Comparison of ENCODE assay signal across 14 cellular contexts in the genomic region with DNA sequence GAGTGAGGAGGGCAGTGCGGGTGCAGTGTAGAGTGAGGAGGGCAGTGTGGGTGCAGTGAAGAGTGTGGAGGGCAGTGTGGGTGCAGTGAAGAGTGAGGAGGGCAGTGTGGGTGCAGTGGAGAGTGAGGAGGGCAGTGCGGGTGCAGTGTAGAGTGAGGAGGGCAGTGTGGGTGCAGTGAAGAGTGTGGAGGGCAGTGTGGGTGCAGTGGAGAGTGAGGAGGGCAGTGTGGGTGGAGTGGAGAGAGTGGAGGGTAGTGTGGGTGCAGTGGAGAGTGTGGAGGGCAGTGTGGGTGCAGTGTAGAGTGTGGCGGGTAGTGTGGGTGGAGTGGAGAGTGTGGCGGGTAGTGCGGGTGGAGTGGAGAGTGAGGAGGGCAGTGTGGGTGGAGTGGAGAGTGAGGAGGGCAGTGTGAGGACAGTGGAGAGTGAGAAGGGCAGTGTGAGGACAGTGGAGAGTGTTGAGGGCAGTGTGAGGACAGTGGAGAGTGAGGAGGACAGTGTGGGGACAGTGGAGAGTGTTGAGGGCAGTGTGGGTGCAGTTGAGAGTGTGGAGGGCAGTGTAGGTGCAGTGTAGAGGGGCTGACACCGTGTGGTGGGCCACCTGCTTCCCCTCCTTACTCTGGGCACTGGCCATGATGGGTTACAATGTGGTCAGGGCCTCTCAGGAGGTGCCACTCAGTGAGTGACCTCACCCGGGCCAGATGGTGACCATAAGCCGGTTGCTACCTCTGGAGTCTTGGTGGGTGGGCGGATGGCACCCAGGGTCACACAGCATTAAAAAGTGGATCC. TPM values are rescaled to one million over a fixed set of nuclear protein-coding genes. Genes with fewer than 3 reads are reported as not detected.
DNase-seq lines count a peak whose midpoint lies in the region; ATAC-seq, FAIRE-seq and TF ChIP-seq lines count a peak whose summit lies in the region.
"Had no signal": no experiment of that assay in that cellular context is flagged by ENCODE, and none has a peak within 500 bp of the region (broad histone marks: within the 10 kb centered on the region; RNA-seq: fewer than 3 reads in every experiment).

No MANE protein-coding gene starts in this region.

- H2BK5ac ChIP-seq in IMR-90 (ENCODE audit: low read depth, low read length, poor library complexity, severe bottlenecking), result no peak overlapping the region

- H3K4me3 ChIP-seq in IMR-90 (ENCODE audit: insufficient read depth, low read depth, low read length) (no peak overlapping the region), GM12878 (peak overlapping the region; percentile 34; the same call in 1 of the 2 replicates), neutrophil (ENCODE audit: low read depth in 1 of 2, low read length in 1 of 2) (no peak overlapping the region), GM23338 (no peak overlapping the region)
- H3K4me3 ChIP-seq: Peyer's patch, psoas muscle had no signal

- no peak overlapping the region for H2AFZ ChIP-seq in IMR-90 (replicated peaks; ENCODE audit: low read length, poor library complexity)
- no peak overlapping the region for H2AFZ ChIP-seq in GM12878 (ENCODE audit: control insufficient read depth, low read depth, low read length)
- H2AFZ ChIP-seq in GM23338, result no peak overlapping the region

- H3K36me3 Mint-ChIP-seq in T-helper 2 cell treated with Interferon-gamma antibody and Interleukin-4, amounts not matched to agents 5 μg/mL and 100 μg/mL, for 36 hours (ENCODE audit: low read depth), result peaks cover 41% of the 10 kb centered on the region
- peaks cover 4% of the 10 kb centered on the region; the same call in 2 of the 3 replicates for H3K36me3 Mint-ChIP-seq in GM23338 (ENCODE audit: low read depth)

- H4K8ac ChIP-seq in IMR-90 (ENCODE audit: low read depth in 2 of 2, low read length in 2 of 2), result no peak overlapping the region

- H2BK15ac ChIP-seq in IMR-90 (ENCODE audit: low read depth, low read length), result no peak overlapping the region

- no peak overlapping the region for H3K56ac ChIP-seq in IMR-90 (ENCODE audit: extremely low read depth, insufficient read depth, low read length)

- TF ChIP-seq POLR2A in IMR-90 (IDR thresholded peaks at IDR 0.05; ENCODE audit: low read depth, low read length) (no peak), GM12878 (IDR thresholded peaks at IDR 0.05; ENCODE audit: low read depth, low read length) (no peak)

- CTCF ChIA-PET in IMR-90 (lab: Yijun Ruan, JAX) (no interaction called here), GM12878 (lab: Yijun Ruan, JAX) (interaction anchor here (2.4 to 4.4 kb wide), 5 partner anchors 12 to 60 kb away, joined by 7 to 26 read pairs (median 19); no protein-coding TSS in a partner anchor)

- no peak overlapping the region for H4K5ac ChIP-seq in IMR-90 (ENCODE audit: low read depth, low read length)

- H3K9me3 ChIP-seq in IMR-90 (ENCODE audit: control insufficient read depth, insufficient read depth, low read length), result no peaks in the 10 kb centered on the region
- no peaks in the 10 kb centered on the region for H3K9me3 ChIP-seq in GM12878 (replicated peaks; ENCODE audit: control insufficient read depth, insufficient read depth, low read length)
- no peaks in the 10 kb centered on the region for H3K9me3 ChIP-seq in neutrophil
- H3K9me3 ChIP-seq: Peyer's patch, psoas muscle had no signal

- peaks cover 2% of the 10 kb centered on the region; the same call in 1 of the 2 replicates for H3K4me1 ChIP-seq in IMR-90 (ENCODE audit: control insufficient read depth, insufficient read depth, low read length)
- peaks cover 95% of the 10 kb centered on the region for H3K4me1 ChIP-seq in GM12878 (ENCODE audit: control insufficient read depth, insufficient read depth, low read length)
- H3K4me1 ChIP-seq in neutrophil (ENCODE audit: control insufficient read depth in 1 of 2, insufficient read depth in 1 of 2, low read depth in 1 of 2, low read length in 1 of 2), result peaks cover 21 to 79% of the 10 kb centered on the region in 2 experiments
- H3K4me1 ChIP-seq in GM23338 (ENCODE audit: insufficient read depth), result peaks cover 18% of the 10 kb centered on the region
- H3K4me1 ChIP-seq: psoas muscle had no signal

- in situ Hi-C loops in IMR-90 (cut with MboI; ENCODE audit: low sequenced_read_pairs), result no loop called here
- in situ Hi-C loops in GM12878 (cut with MboI), result no loop called here

- SMC1A ChIA-PET in GM12878 (lab: Charles Lee; ENCODE audit: uncharacterized antibody, unreplicated experiment), result interaction anchor here (1.2 to 28.2 kb wide), 7 partner anchors 12 to 83 kb away, joined by 3 to 816 read pairs (median 81); a partner anchor contains a TSS

- no peaks in the 10 kb centered on the region for H3K9me3 Mint-ChIP-seq in T-helper 2 cell treated with Interferon-gamma antibody and Interleukin-4, amounts not matched to agents 5 μg/mL and 100 μg/mL, for 36 hours
- H3K9me3 Mint-ChIP-seq in GM23338, result no peaks in the 10 kb centered on the region
- H3K9me3 Mint-ChIP-seq: WTC11 had no signal

- no peaks in the 10 kb centered on the region for H3K27me3 ChIP-seq in IMR-90 (ENCODE audit: control insufficient read depth, insufficient read depth, low read length)
- no peaks in the 10 kb centered on the region; a peak in 1 of 4 replicates for H3K27me3 ChIP-seq in GM12878 (replicated peaks in 1 of 2; ENCODE audit: control insufficient read depth in 2 of 2, insufficient read depth in 2 of 2, low read length in 1 of 2)
- H3K27me3 ChIP-seq in neutrophil, result no peaks in the 10 kb centered on the region
- no peaks in the 10 kb centered on the region for H3K27me3 ChIP-seq in GM23338 (ENCODE audit: insufficient read depth)
- H3K27me3 ChIP-seq: Peyer's patch had no signal

- H3K9me2 ChIP-seq in GM23338 (ENCODE audit: insufficient read depth), result no peaks in the 10 kb centered on the region

- peaks cover 87% of the 10 kb centered on the region for H3K4me1 Mint-ChIP-seq in T-helper 2 cell treated with Interferon-gamma antibody and Interleukin-4, amounts not matched to agents 5 μg/mL and 100 μg/mL, for 36 hours (ENCODE audit: low read depth)
- H3K4me1 Mint-ChIP-seq in GM23338, result peaks cover 28% of the 10 kb centered on the region

- no peaks in the 10 kb centered on the region for H3F3A ChIP-seq in GM23338 (replicated peaks; ENCODE audit: low read depth)

- ATAC-seq in IMR-90 (ENCODE audit: low read depth) (no peak), GM12878 (peak; percentile 0; the same call in 1 of the 3 replicates), GM23338 (no peak)
- ATAC-seq: WTC11 had no signal

- H4K20me1 ChIP-seq in IMR-90 (ENCODE audit: insufficient read depth, low read length), result peaks cover 59% of the 10 kb centered on the region
- H4K20me1 ChIP-seq in GM12878 (ENCODE audit: control insufficient read depth, insufficient read depth), result no peaks in the 10 kb centered on the region
- H4K20me1 ChIP-seq in GM23338 (replicated peaks; ENCODE audit: insufficient read depth), result peaks cover 8% of the 10 kb centered on the region; the same call in 1 of the 2 replicates

- H3K14ac ChIP-seq in IMR-90 (replicated peaks; ENCODE audit: low read depth, low read length), result no peak overlapping the region

- peak overlapping the region; percentile 90 for H3K27ac Mint-ChIP-seq in T-helper 2 cell treated with Interferon-gamma antibody and Interleukin-4, amounts not matched to agents 5 μg/mL and 100 μg/mL, for 36 hours
- no peak overlapping the region for H3K27ac Mint-ChIP-seq in GM23338

- DNase-seq in T-helper 2 cell treated with Interferon-gamma antibody and Interleukin-4, amounts not matched to agents 5 μg/mL and 100 μg/mL, for 36 hours (ENCODE audit: low spot score), result no peak
- DNase-seq in T-helper 2 cell, result no peak
- no peak for DNase-seq in IMR-90
- DNase-seq in GM12878 (ENCODE audit: low read depth, low spot score), result no peak
- DNase-seq in NCI-H128 (lab: John Stamatoyannopoulos, UW; ENCODE audit: unreplicated experiment), result no peak
- no peak for DNase-seq in NCI-H1092 treated with DMSO at 0.1 percent for 48 hours (lab: John Stamatoyannopoulos, UW)
- no peak for DNase-seq in GM23338 (ENCODE audit: low spot score)
- DNase-seq: GDM1, hypothalamus, NCI-H187 treated with DMSO at 0.1 percent for 48 hours, psoas muscle had no signal

- TF ChIP-seq RAD21 in IMR-90 (IDR thresholded peaks at IDR 0.05; ENCODE audit: low read length) (no peak), GM12878 (IDR thresholded peaks at IDR 0.05; ENCODE audit: insufficient read depth, low read depth, low read length) (no peak)

- intact Hi-C loops in IMR-90 (cut with micrococcal nuclease) (no loop called here), GM12878 (cut with micrococcal nuclease; ENCODE audit: unreplicated experiment) (no loop called here)

- H4K91ac ChIP-seq in IMR-90 (ENCODE audit: insufficient read depth, low read depth, low read length), result no peak overlapping the region

- H3K36me3 ChIP-seq in IMR-90 (ENCODE audit: control insufficient read depth, insufficient read depth, low read length) (no peaks in the 10 kb centered on the region), GM12878 (ENCODE audit: control insufficient read depth in 2 of 2, insufficient read depth in 2 of 2, low read length in 1 of 2) (peaks cover 8 to 22% of the 10 kb centered on the region in 2 experiments; a peak in 3 of 4 replicates), neutrophil (no peaks in the 10 kb centered on the region), GM23338 (ENCODE audit: insufficient read depth) (no peaks in the 10 kb centered on the region)
- H3K36me3 ChIP-seq: Peyer's patch had no signal

- peak overlapping the region; percentile 65 for H2AK9ac ChIP-seq in IMR-90 (replicated peaks; ENCODE audit: low read depth, low read length, poor library complexity)

- no peak for FAIRE-seq in GM12878 (lab: Jason Lieb, UNC)

- no peak overlapping the region for H3K4ac ChIP-seq in IMR-90 (ENCODE audit: low read depth, low read length)

- H3K79me2 ChIP-seq in GM12878 (ENCODE audit: control insufficient read depth, insufficient read depth, low read length), result peaks cover 90% of the 10 kb centered on the region
- peaks cover 76% of the 10 kb centered on the region for H3K79me2 ChIP-seq in GM23338 (replicated peaks; ENCODE audit: insufficient read depth)

- H3K27ac ChIP-seq in IMR-90 (ENCODE audit: insufficient read depth, low read length) (no peak overlapping the region), GM12878 (ENCODE audit: control insufficient read depth, insufficient read depth) (peak overlapping the region; percentile 88), neutrophil (peak overlapping the region; percentile 66), GM23338 (ENCODE audit: low read depth) (no peak overlapping the region)
- H3K27ac ChIP-seq: psoas muscle had no signal

- no peaks in the 10 kb centered on the region for H3K27me3 Mint-ChIP-seq in T-helper 2 cell treated with Interferon-gamma antibody and Interleukin-4, amounts not matched to agents 5 μg/mL and 100 μg/mL, for 36 hours (ENCODE audit: low read depth)
- peaks cover 7% of the 10 kb centered on the region for H3K27me3 Mint-ChIP-seq in GM23338 (ENCODE audit: insufficient read depth, low read depth, poor library complexity)

- no peak for TF ChIP-seq EP300 in GM12878 (IDR thresholded peaks at IDR 0.05; ENCODE audit: borderline replicate concordance in 1 of 2, control insufficient read depth in 1 of 2, low read depth in 2 of 2, low read length in 2 of 2)

- H3K9me1 ChIP-seq in IMR-90 (ENCODE audit: insufficient read depth, low read length), result peaks cover 26% of the 10 kb centered on the region

- dilution Hi-C loops in IMR-90 (cut with HindIII; ENCODE audit: low sequenced_read_pairs, unreplicated experiment), result no loop called here

- H2BK20ac ChIP-seq in IMR-90 (ENCODE audit: low read depth, low read length), result no peak overlapping the region

- peaks cover 23 to 71% of the 10 kb centered on the region in 2 experiments for H3K79me1 ChIP-seq in IMR-90 (ENCODE audit: low read depth in 1 of 2, low read length in 2 of 2)

- no peak for TF ChIP-seq CTCF in IMR-90 (conservative IDR thresholded peaks at IDR 0.05; ENCODE audit: low read depth, low read length)
- TF ChIP-seq CTCF in GM12878 (IDR thresholded peaks at IDR 0.05 in 2 of 3, conservative IDR thresholded peaks at IDR 0.05 in 1 of 3; ENCODE audit: control insufficient read depth in 2 of 3, extremely low read depth in 1 of 3, insufficient read depth in 1 of 3, low read depth in 3 of 3, low read length in 3 of 3), result no peak
- no peak for TF ChIP-seq CTCF in neutrophil (IDR thresholded peaks at IDR 0.05)
- TF ChIP-seq CTCF in GM23338 (conservative IDR thresholded peaks at IDR 0.05; ENCODE audit: low read depth in 2 of 2), result no peak

- H2AK5ac ChIP-seq in IMR-90 (ENCODE audit: low read depth, low read length), result peak overlapping the region; percentile 26; the same call in 1 of the 2 replicates

- BruUV-seq in IMR-90 (replicated peaks; lab: Mats Ljungman, UMichigan), result no TSS peak
- no TSS peak for BruUV-seq in GM12878 (replicated peaks; lab: Mats Ljungman, UMichigan)

- WGBS in IMR-90 (ENCODE audit: extremely low coverage in 2 of 2, insufficient read length in 1 of 2), 2 experiments, result 93% methylated on average over 3 of the region's 9 CpGs; no CpG with 5 or more reads in 1 of the 2 experiments
- WGBS in GM12878 (ENCODE audit: insufficient coverage, insufficient replicate concordance, low lambda C conversion rate, missing lambda C conversion rate), result 55% methylated on average over 6 of the region's 9 CpGs

- peak overlapping the region; percentile 77 for H3K4me3 Mint-ChIP-seq in T-helper 2 cell treated with Interferon-gamma antibody and Interleukin-4, amounts not matched to agents 5 μg/mL and 100 μg/mL, for 36 hours
- no peak overlapping the region for H3K4me3 Mint-ChIP-seq in GM23338
- H3K4me3 Mint-ChIP-seq: WTC11 had no signal

- no peak overlapping the region for H3K23ac ChIP-seq in IMR-90 (ENCODE audit: low read depth, low read length)

- H2BK120ac ChIP-seq in IMR-90 (ENCODE audit: low read depth, low read length), result no peak overlapping the region

- H3K18ac ChIP-seq in IMR-90 (ENCODE audit: low read depth, low read length), result no peak overlapping the region

- POLR2A ChIA-PET in IMR-90 (lab: Charles Lee; ENCODE audit: unreplicated experiment), result no interaction called here
- POLR2A ChIA-PET in GM12878 (lab: Charles Lee), result interaction anchor here (1.0 to 27.0 kb wide), 4 partner anchors 8 to 20 kb away, joined by 4 to 545 read pairs (median 408); no protein-coding TSS in a partner anchor

- RAD21 ChIA-PET in GM12878 (lab: Charles Lee; ENCODE audit: unreplicated experiment), result interaction anchor here (1.4 to 11.0 kb wide), 9 partner anchors 6 to 60 kb away, joined by 5 to 200 read pairs (median 32); no protein-coding TSS in a partner anchor

- H3K9ac ChIP-seq in IMR-90 (ENCODE audit: low read depth, low read length) (no peak overlapping the region), GM12878 (ENCODE audit: control insufficient read depth, insufficient read depth, low read length) (peak overlapping the region; percentile 49; the same call in 1 of the 2 replicates)

- H3K4me2 ChIP-seq in IMR-90 (ENCODE audit: low read depth, low read length) (no peak overlapping the region), GM12878 (ENCODE audit: control insufficient read depth, insufficient read depth) (peak overlapping the region; percentile 66), GM23338 (no peak overlapping the region)

RNA-seq across cellular contexts. Expression of a gene that starts 28.5 kb away (rescaled TPM):
- 22.8 and 27.1 TPM in 2 replicates for total RNA-seq in IMR-90 (2012; rRNA removed)
- 14.5 and 16.5 TPM in 2 replicates for polyA plus RNA-seq in IMR-90 (2012; rRNA removed)
- 7.8 and 12.4 TPM in 2 replicates for polyA plus RNA-seq in IMR-90 (2012; cell fraction: cytosol; rRNA removed)
- 35.0 and 41.6 TPM in 2 replicates for polyA plus RNA-seq in IMR-90 (2012; cell fraction: nucleus; rRNA removed; ENCODE audit: low replicate concordance)
- 373 and 420 TPM in 2 replicates for total RNA-seq in GM12878 (2013; cell fraction: nucleolus; rRNA removed)
- total RNA-seq in GM12878 (2014; rRNA removed), result 37.9 and 42.8 TPM in 2 replicates
- 24.0 and 24.1 TPM in 2 replicates for total RNA-seq in GM12878 (2014; rRNA removed; fragmentation: Illumina TruSeq; extraction: Trizol)
- 54.0 and 62.3 TPM in 2 replicates for total RNA-seq in GM12878 (2021)
- 10.5 TPM for polyA plus RNA-seq in GM12878 (2011; ENCODE audit: low read depth)
- polyA plus RNA-seq in GM12878 (2011; rRNA removed), result 30.8 and 46.4 TPM in 2 replicates
- 45.8 and 56.6 TPM in 2 replicates for polyA plus RNA-seq in GM12878 (2011; cell fraction: cytosol; rRNA removed)
- 403 and 492 TPM in 2 replicates for polyA plus RNA-seq in GM12878 (2011; cell fraction: nucleus; rRNA removed)
- polyA plus RNA-seq in GM12878 (2012), result 19.7 and 20.5 TPM in 2 replicates
- polyA plus RNA-seq in GM12878 (2014; fragmentation: Illumina TruSeq; extraction: Trizol), result 20.4 and 27.4 TPM in 2 replicates
- 1 to 10 TPM; 4.7 to 6.2 TPM for polyA plus RNA-seq in GM12878 (2014; fragmentation: Nextera tagmentation; extraction: Ambion mirVana)
- 32.7 and 40.3 TPM in 2 replicates for polyA plus RNA-seq in GM12878 (2014; rRNA removed)
- polyA plus RNA-seq in GM12878 (2016; fragmentation: Nextera tagmentation; extraction: Ambion mirVana), result 10 to 100 TPM; 41.1 to 45.9 TPM
- polyA minus RNA-seq in GM12878 (2011; rRNA and poly(A)+ RNA removed), result 220 and 303 TPM in 2 replicates
- polyA minus RNA-seq in GM12878 (2011; cell fraction: cytosol; rRNA and poly(A)+ RNA removed), result 32.1 and 33.5 TPM in 2 replicates
- 290 and 381 TPM in 2 replicates for polyA minus RNA-seq in GM12878 (2011; cell fraction: nucleus; rRNA and poly(A)+ RNA removed)
- 36.9 and 42.3 TPM in 2 replicates for total RNA-seq in GM23338 (2014; rRNA removed; shearing (Covaris generic))
- 6.5 and 8.5 TPM in 2 replicates for polyA plus RNA-seq in GM23338 (2016; fragmentation: Nextera tagmentation; extraction: Ambion mirVana)

Comparison
In these comparisons a context has a peak if more than half of its experiments do, and no peak if none do; other contexts are left out.
1. H3K27ac ChIP-seq: peak in GM12878 (single experiment) and neutrophil (single experiment); none in IMR-90 (single experiment) and GM23338 (single experiment).